In the genomic region with DNA sequence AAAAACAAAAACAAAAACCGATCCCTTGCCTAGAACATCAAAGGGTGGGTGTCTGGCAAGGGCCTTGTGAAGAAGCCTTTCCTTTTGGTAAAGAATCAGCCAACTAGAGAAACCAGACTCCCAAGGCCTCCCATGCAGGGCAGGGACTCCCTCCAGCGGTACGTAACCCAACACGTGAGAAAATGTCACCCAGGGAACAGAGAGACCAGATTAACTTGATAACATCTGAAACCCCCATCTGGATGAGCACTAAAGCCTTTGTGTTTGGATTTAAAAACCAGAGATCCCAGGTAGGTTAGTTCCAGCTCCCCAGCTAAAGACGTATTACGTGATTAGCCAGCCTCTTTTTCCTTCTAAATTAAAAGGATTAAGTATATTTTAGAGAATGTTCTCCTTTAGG, we compare ENCODE assay signal across 35 cellular contexts. TPM values are rescaled to one million over a fixed set of nuclear protein-coding genes. Genes with fewer than 3 reads are reported as not detected.
DNase-seq lines count a peak whose midpoint lies in the region; ATAC-seq, FAIRE-seq and TF ChIP-seq lines count a peak whose summit lies in the region.
"Had no signal": no experiment of that assay in that cellular context is flagged by ENCODE, and none has a peak within 500 bp of the region (broad histone marks: within the 10 kb centered on the region; RNA-seq: fewer than 3 reads in every experiment).

No MANE protein-coding gene starts in this region.

- CTCF ChIA-PET in SK-N-SH (lab: Yijun Ruan, JAX) = no interaction called here
- CTCF ChIA-PET in K562 (lab: Yijun Ruan, JAX; ENCODE audit: low intra/inter-chr PET ratio) = no interaction called here

- H3K4me1 Mint-ChIP-seq in nephron = peaks cover 36% of the 10 kb centered on the region
- H3K4me1 Mint-ChIP-seq: activated naive CD4-positive, alpha-beta T cell treated with anti-CD3 and anti-CD28 coated beads, Interleukin-2, amount 10 ng/mL, durations not matched to agents 7 days and 5 days; activated T-helper 17 cell treated with anti-CD3 and anti-CD28 coated beads, Interleukin-2, amount 50 U/mL, for 72 hours; CD4-positive, alpha-beta memory T cell; stimulated activated naive B cell treated with anti-CD40 and anti-IgM and Interleukin-4, amounts not matched to agents 10 μg/mL and 1 μg/mL and 100 μg/mL, for 72 hours had no signal

- no peaks in the 10 kb centered on the region for H3K9me1 ChIP-seq in K562 (ENCODE audit: control insufficient read depth, insufficient read depth, low read length)

- intact Hi-C loops in K562 (cut with micrococcal nuclease) = no loop called here

- no peaks in the 10 kb centered on the region for H3K9me3 ChIP-seq in SK-N-SH
- no peaks in the 10 kb centered on the region for H3K9me3 ChIP-seq in K562 (replicated peaks; ENCODE audit: control insufficient read depth, insufficient read depth, low read depth, low read length)

- H3K4me1 ChIP-seq in SK-N-SH (ENCODE audit: control insufficient read depth in 1 of 2, insufficient read depth in 2 of 2, low read depth in 1 of 2, low read length in 1 of 2) (peaks cover 0 to 3% of the 10 kb centered on the region in 2 experiments; a peak in 2 of 4 replicates), K562 (replicated peaks in 1 of 2; ENCODE audit: control insufficient read depth in 2 of 2, insufficient read depth in 2 of 2, low read length in 2 of 2) (no peaks in the 10 kb centered on the region)

- no TSS peak for BruUV-seq in K562 (replicated peaks; lab: Mats Ljungman, UMichigan)

- no peak for ATAC-seq in SK-N-SH treated with all-trans-retinoic acid at 6 μM for 48 hours
- ATAC-seq in K562 = no peak
- ATAC-seq: activated T-helper 17 cell treated with anti-CD3 and anti-CD28 coated beads, Interleukin-2, amount 50 U/mL, for 72 hours; GM23338; left colon; Panc1; stimulated activated naive B cell treated with anti-CD40 and anti-IgM and Interleukin-4, amounts not matched to agents 10 μg/mL and 1 μg/mL and 100 μg/mL, for 72 hours had no signal

- peaks cover 10% of the 10 kb centered on the region for H3K27me3 Mint-ChIP-seq in nephron (ENCODE audit: low read depth)

- TF ChIP-seq RAD21 in SK-N-SH (IDR thresholded peaks at IDR 0.05; ENCODE audit: low read length) (no peak), K562 (CRISPR knock-in tag; conservative IDR thresholded peaks at IDR 0.05 in 1 of 2, IDR thresholded peaks at IDR 0.05 in 1 of 2) (no peak)

- no peak for TF ChIP-seq POLR2A in K562 (conservative IDR thresholded peaks at IDR 0.05)

- in situ Hi-C loops in K562 (cut with MboI) = no loop called here

- H3K4me3 ChIP-seq in SK-N-SH (ENCODE audit: low read depth in 2 of 2, low read length in 1 of 2) (no peak overlapping the region), K562 (no peak overlapping the region)
- H3K4me3 ChIP-seq: GM23338 had no signal

- 89% methylated on average over 6 of the region's 6 CpGs for WGBS in SK-N-SH (ENCODE audit: low lambda C conversion rate)
- WGBS in K562 (ENCODE audit: insufficient coverage, low coverage, missing lambda C conversion rate) = 55% methylated on average over 6 of the region's 6 CpGs

- TF ChIP-seq CTCF in SK-N-SH (IDR thresholded peaks at IDR 0.05) (no peak), K562 (IDR thresholded peaks at IDR 0.05 in 2 of 3, conservative IDR thresholded peaks at IDR 0.05 in 1 of 3; ENCODE audit: insufficient read depth in 2 of 3, low read depth in 1 of 3, low read length in 3 of 3) (no peak), nephron (IDR thresholded peaks at IDR 0.05; ENCODE audit: unreplicated experiment in 3 of 3) (no peak)

- no peaks in the 10 kb centered on the region for H3K9me2 ChIP-seq in SK-N-SH

- TF ChIP-seq EP300 in SK-N-SH (IDR thresholded peaks at IDR 0.05; ENCODE audit: borderline replicate concordance in 1 of 2, low read depth in 1 of 2, low read length in 1 of 2) (no peak), K562 (IDR thresholded peaks at IDR 0.05; ENCODE audit: low read length) (no peak)

- H2AFZ ChIP-seq in SK-N-SH (ENCODE audit: low read depth) (0 out of 2 replicates have a peak overlapping the region, but pooled peaks have one; percentile 35), K562 (ENCODE audit: low read depth, low read length) (peak overlapping the region; percentile 40; the same call in 1 of the 2 replicates)
- H2AFZ ChIP-seq: GM23338 had no signal

- FAIRE-seq in K562 (lab: Jason Lieb, UNC) = no peak
- FAIRE-seq: endometrium had no signal

- H3K27ac Mint-ChIP-seq in nephron = peak overlapping the region; percentile 61 to 73 (median 64)
- H3K27ac Mint-ChIP-seq: activated naive CD4-positive, alpha-beta T cell treated with anti-CD3 and anti-CD28 coated beads, Interleukin-2, amount 10 ng/mL, durations not matched to agents 7 days and 5 days; activated T-helper 17 cell treated with anti-CD3 and anti-CD28 coated beads, Interleukin-2, amount 50 U/mL, for 72 hours; CD4-positive, alpha-beta memory T cell; GM23338; stimulated activated naive B cell treated with anti-CD40 and anti-IgM and Interleukin-4, amounts not matched to agents 10 μg/mL and 1 μg/mL and 100 μg/mL, for 72 hours; type B pancreatic cell had no signal

- H3K27ac ChIP-seq in SK-N-SH (ENCODE audit: low read depth in 2 of 2, low read length in 1 of 2) (no peak overlapping the region), K562 (ENCODE audit: extremely low read depth, low read depth, low read length) (no peak overlapping the region)

- H3K36me3 ChIP-seq in SK-N-SH (replicated peaks in 1 of 2; ENCODE audit: control insufficient read depth in 1 of 2, insufficient read depth in 2 of 2, low read length in 1 of 2) = no peaks in the 10 kb centered on the region
- no peaks in the 10 kb centered on the region for H3K36me3 ChIP-seq in K562 (ENCODE audit: control insufficient read depth, insufficient read depth, low read length)

- H3K4me2 ChIP-seq in SK-N-SH (no peak overlapping the region), K562 (ENCODE audit: insufficient read depth, low read length) (no peak overlapping the region)
- H3K4me2 ChIP-seq: GM23338 had no signal

- H3K79me2 ChIP-seq in SK-N-SH (ENCODE audit: insufficient read depth) (no peaks in the 10 kb centered on the region), K562 (ENCODE audit: control insufficient read depth, insufficient read depth, low read length) (no peaks in the 10 kb centered on the region)

- H4K20me1 ChIP-seq in SK-N-SH (ENCODE audit: insufficient read depth) = no peaks in the 10 kb centered on the region
- no peaks in the 10 kb centered on the region for H4K20me1 ChIP-seq in K562 (replicated peaks; ENCODE audit: control insufficient read depth, insufficient read depth, low read length)

- H3K36me3 Mint-ChIP-seq in nephron (ENCODE audit: low read depth) = no peaks in the 10 kb centered on the region
- H3K36me3 Mint-ChIP-seq: activated naive CD4-positive, alpha-beta T cell treated with anti-CD3 and anti-CD28 coated beads, Interleukin-2, amount 10 ng/mL, durations not matched to agents 7 days and 5 days; brain; CD4-positive, alpha-beta memory T cell; stimulated activated naive B cell treated with anti-CD40 and anti-IgM and Interleukin-4, amounts not matched to agents 10 μg/mL and 1 μg/mL and 100 μg/mL, for 72 hours; type B pancreatic cell had no signal

- H3F3A ChIP-seq in SK-N-SH (replicated peaks; ENCODE audit: insufficient read depth) = no peaks in the 10 kb centered on the region

- H3K9ac ChIP-seq in SK-N-SH = no peak overlapping the region
- no peak overlapping the region for H3K9ac ChIP-seq in K562 (ENCODE audit: insufficient read depth in 1 of 2, low read depth in 2 of 2, low read length in 2 of 2)

- DNase-seq in SK-N-SH (peak; percentile 44), K562 (ENCODE audit: extremely low read depth in 1 of 4, low spot score in 3 of 4) (no peak), epidermal melanocyte (ENCODE audit: insufficient read length, low spot score) (no peak), midbrain (lab: John Stamatoyannopoulos, UW) (no peak), GOT3 (lab: John Stamatoyannopoulos, UW) (no peak), NAMALWA (ENCODE audit: low spot score) (no peak)
- DNase-seq: activated CD4-positive, alpha-beta T cell treated with anti-CD3 and anti-CD28 coated beads for 48 hours; activated naive CD4-positive, alpha-beta T cell treated with anti-CD3 and anti-CD28 coated beads, Interleukin-2, amount 10 ng/mL, durations not matched to agents 7 days and 5 days; CD4-positive, alpha-beta memory T cell; hippocampal formation; left colon; mesendoderm; NCI-H1092 treated with DMSO at 0.1 percent for 48 hours; NCI-H1930; NCI-H524 treated with DMSO at 0.1 percent for 48 hours; NK-92 treated with Interleukin-12 subunit alpha and Interleukin-12 subunit beta, amount 100 ng/mL, for 24 hours; occipital lobe; SHP77; stimulated activated naive B cell treated with anti-CD40 and anti-IgM and Interleukin-4, amounts not matched to agents 10 μg/mL and 1 μg/mL and 100 μg/mL, for 72 hours; SW 1271; T-helper 9 cell had no signal

- POLR2A ChIA-PET in SK-N-SH (lab: Yijun Ruan, JAX) (no interaction called here), K562 (lab: Yijun Ruan, JAX) (no interaction called here)

- H3K27me3 ChIP-seq in SK-N-SH (ENCODE audit: insufficient read depth) (no peaks in the 10 kb centered on the region), K562 (ENCODE audit: control insufficient read depth in 2 of 2, insufficient read depth in 2 of 2, low read length in 2 of 2) (peaks cover 0 to 6% of the 10 kb centered on the region in 2 experiments; a peak in 3 of 5 replicates)

- no peak overlapping the region for H3K4me3 Mint-ChIP-seq in nephron
- H3K4me3 Mint-ChIP-seq: activated naive CD4-positive, alpha-beta T cell treated with anti-CD3 and anti-CD28 coated beads, Interleukin-2, amount 10 ng/mL, durations not matched to agents 7 days and 5 days; activated T-helper 17 cell treated with anti-CD3 and anti-CD28 coated beads, Interleukin-2, amount 50 U/mL, for 72 hours; brain; CD4-positive, alpha-beta memory T cell; GM23338; stimulated activated naive B cell treated with anti-CD40 and anti-IgM and Interleukin-4, amounts not matched to agents 10 μg/mL and 1 μg/mL and 100 μg/mL, for 72 hours; type B pancreatic cell had no signal

- H3K9me3 Mint-ChIP-seq in nephron = no peaks in the 10 kb centered on the region
- H3K9me3 Mint-ChIP-seq: activated naive CD4-positive, alpha-beta T cell treated with anti-CD3 and anti-CD28 coated beads, Interleukin-2, amount 10 ng/mL, durations not matched to agents 7 days and 5 days; activated T-helper 17 cell treated with anti-CD3 and anti-CD28 coated beads, Interleukin-2, amount 50 U/mL, for 72 hours; CD4-positive, alpha-beta memory T cell; GM23338; type B pancreatic cell had no signal

RNA-seq across cellular contexts. Expression of a gene that starts 3.0 kb away (rescaled TPM):
- polyA plus RNA-seq in SK-N-SH (2012; rRNA removed) = not detected in 2 replicates
- not detected in 2 replicates for polyA plus RNA-seq in SK-N-SH (2012; cell fraction: cytosol; rRNA removed)
- polyA plus RNA-seq in SK-N-SH (2012; cell fraction: nucleus; rRNA removed) = not detected in 2 replicates
- total RNA-seq in K562 (2011; cell fraction: chromatin; rRNA removed; ENCODE audit: low replicate concordance) = not detected in 2 replicates
- total RNA-seq in K562 (2011; cell fraction: nucleolus; rRNA removed) = not detected in 2 replicates
- not detected in 2 replicates for total RNA-seq in K562 (2011; cell fraction: nucleoplasm; rRNA removed)
- not detected in 2 replicates for total RNA-seq in K562 (2014; rRNA removed)
- not detected in 2 replicates for total RNA-seq in K562 (2014; rRNA removed; fragmentation: Illumina TruSeq; extraction: Trizol)
- total RNA-seq in K562 (2015; rRNA removed; fragmentation: Illumina TruSeq; extraction: Trizol) = not detected in 2 replicates
- total RNA-seq in K562 (2021) = 0.07 and 0.09 TPM in 2 replicates
- polyA plus RNA-seq in K562 (2011; rRNA removed) = not detected in 2 replicates
- polyA plus RNA-seq in K562 (2011; cell fraction: cytosol; rRNA removed) = not detected in 2 replicates
- not detected in 2 replicates for polyA plus RNA-seq in K562 (2011; cell fraction: nucleus; rRNA removed)
- polyA plus RNA-seq in K562 (2012) = 0.03 TPM in 1 of 2 replicates, not detected in the other
- polyA plus RNA-seq in K562 (2014; fragmentation: Illumina TruSeq; extraction: Trizol) = not detected in 2 replicates
- polyA plus RNA-seq in K562 (2014; fragmentation: Nextera tagmentation; extraction: Ambion mirVana) = not detected
- 0.05 TPM in 1 of 2 replicates, not detected in the other for polyA plus RNA-seq in K562 (2014; rRNA removed)
- polyA minus RNA-seq in K562 (2011; rRNA and poly(A)+ RNA removed) = not detected in 2 replicates
- polyA minus RNA-seq in K562 (2011; cell fraction: cytosol; rRNA and poly(A)+ RNA removed) = not detected in 2 replicates
- not detected in 2 replicates for polyA minus RNA-seq in K562 (2011; cell fraction: nucleus; rRNA and poly(A)+ RNA removed)
- total RNA-seq: A172; activated T-helper 17 cell treated with anti-CD3 and anti-CD28 coated beads, Interleukin-2, amount 50 U/mL, for 72 hours; CD4-positive, alpha-beta memory T cell; Daoy; dermis microvascular lymphatic vessel endothelial cell; GM23338; HT-29; left colon; M059J; myocyte had no signal
- polyA plus RNA-seq: CD4-positive, alpha-beta memory T cell; GM23338 had no signal
